Comparison of ENCODE assay signal across 13 cellular contexts in the genomic region with DNA sequence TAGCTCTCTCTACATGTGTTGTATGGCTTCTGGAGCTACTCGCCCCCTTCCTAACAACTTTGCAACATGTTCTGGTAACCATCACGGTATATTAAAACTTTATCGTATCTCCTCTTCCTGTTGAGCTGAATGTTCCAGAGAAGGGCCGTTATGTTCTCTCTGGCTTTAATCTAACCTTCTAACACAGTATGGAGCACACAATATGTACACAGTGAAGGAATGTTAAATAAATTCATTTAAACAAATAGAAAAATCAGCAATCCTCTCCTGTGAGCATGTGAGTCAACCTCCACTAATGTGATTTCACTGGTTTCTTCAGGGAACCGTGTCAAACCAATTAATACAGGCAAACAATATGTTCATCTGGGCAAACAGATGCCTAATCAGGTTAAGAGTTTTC.
"Had no signal": no experiment of that assay in that cellular context is flagged by ENCODE, and none has a peak within 500 bp of the region (broad histone marks: within the 10 kb centered on the region; RNA-seq: fewer than 3 reads in every experiment).

No MANE protein-coding gene starts in this region.

- H3K27me3 ChIP-seq: ascending aorta, sigmoid colon, SJCRH30, suprapubic skin had no signal

- H3K27ac Mint-ChIP-seq: endodermal cell; stimulated activated naive B cell treated with anti-CD40 and anti-IgM and Interleukin-4, amounts not matched to agents 10 μg/mL and 1 μg/mL and 100 μg/mL, for 72 hours; type B pancreatic cell had no signal

- DNase-seq: activated CD4-positive, alpha-beta T cell treated with anti-CD3 and anti-CD28 coated beads, Interleukin-2, amount 50 U/mL, for 48 hours; activated naive CD4-positive, alpha-beta T cell treated with anti-CD3 and anti-CD28 coated beads, Interleukin-2, amount 50 U/mL, for 16 hours; endodermal cell; erythroblast; mesendoderm; psoas muscle; sigmoid colon; SJCRH30; stimulated activated CD4-positive, alpha-beta T cell treated with anti-CD3 and anti-CD28 coated beads, Interleukin-2, amount 100 ng/mL, for 24 hours; stimulated activated naive B cell treated with anti-CD40 and anti-IgM and Interleukin-4, amounts not matched to agents 10 μg/mL and 1 μg/mL and 100 μg/mL, for 72 hours had no signal

- ATAC-seq: psoas muscle; stimulated activated naive B cell treated with anti-CD40 and anti-IgM and Interleukin-4, amounts not matched to agents 10 μg/mL and 1 μg/mL and 100 μg/mL, for 72 hours had no signal

- H3K4me1 Mint-ChIP-seq: stimulated activated naive B cell treated with anti-CD40 and anti-IgM and Interleukin-4, amounts not matched to agents 10 μg/mL and 1 μg/mL and 100 μg/mL, for 72 hours had no signal

- H3K27ac ChIP-seq: ascending aorta, psoas muscle, sigmoid colon, SJCRH30, suprapubic skin had no signal

- H3K36me3 Mint-ChIP-seq: stimulated activated naive B cell treated with anti-CD40 and anti-IgM and Interleukin-4, amounts not matched to agents 10 μg/mL and 1 μg/mL and 100 μg/mL, for 72 hours; type B pancreatic cell had no signal

- H3K9me3 ChIP-seq: ascending aorta, psoas muscle, sigmoid colon, SJCRH30, suprapubic skin had no signal

- H3K9me3 Mint-ChIP-seq: endodermal cell; stimulated activated naive B cell treated with anti-CD40 and anti-IgM and Interleukin-4, amounts not matched to agents 10 μg/mL and 1 μg/mL and 100 μg/mL, for 72 hours; type B pancreatic cell had no signal

- H3K36me3 ChIP-seq: ascending aorta, sigmoid colon, SJCRH30, suprapubic skin had no signal

- H3K4me3 ChIP-seq: ascending aorta, psoas muscle, sigmoid colon, SJCRH30, suprapubic skin had no signal

- H3K4me3 Mint-ChIP-seq: endodermal cell; stimulated activated naive B cell treated with anti-CD40 and anti-IgM and Interleukin-4, amounts not matched to agents 10 μg/mL and 1 μg/mL and 100 μg/mL, for 72 hours; type B pancreatic cell had no signal

- H3K4me1 ChIP-seq: ascending aorta, psoas muscle, sigmoid colon, SJCRH30, suprapubic skin had no signal
